8 cellular contexts compared by ENCODE assay signal in the genomic region with DNA sequence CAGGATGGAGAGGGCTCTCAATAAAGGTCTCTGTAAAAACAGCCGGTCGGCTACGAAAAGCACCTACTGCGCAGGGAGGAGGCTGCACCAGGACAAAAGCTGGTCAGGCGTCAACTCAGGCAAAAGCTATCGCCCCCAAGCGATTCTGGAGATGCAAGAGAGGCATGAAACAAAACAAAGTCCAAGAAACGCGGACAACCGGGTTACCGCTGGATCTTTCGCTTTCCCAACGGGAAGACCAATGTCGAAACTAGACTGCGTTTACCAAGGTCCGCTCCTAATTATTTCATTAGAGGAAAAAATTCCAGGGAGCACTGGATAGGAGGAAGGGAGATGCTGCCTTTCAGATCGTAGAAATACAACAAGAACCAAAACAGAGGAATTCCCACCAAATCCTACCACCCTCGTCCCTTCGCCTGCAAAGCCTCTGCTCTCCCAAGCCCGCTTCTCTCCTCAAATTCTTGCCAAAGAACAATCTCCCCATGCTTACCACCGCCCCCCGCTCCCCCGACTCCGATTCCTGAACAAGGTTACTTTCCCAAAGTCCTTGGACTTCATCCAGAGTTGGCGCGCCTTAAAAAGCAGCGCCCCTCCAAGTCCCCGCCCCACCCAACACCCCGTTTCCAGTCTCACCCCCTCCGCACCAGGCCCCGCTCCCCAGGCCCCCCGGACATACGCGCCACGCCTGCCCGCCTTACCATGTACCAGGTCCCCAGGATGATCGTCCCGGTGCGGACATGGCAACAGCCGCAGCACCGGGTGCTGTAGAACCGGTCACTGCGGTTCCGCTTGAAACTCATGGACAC. TPM values are rescaled to one million over a fixed set of nuclear protein-coding genes. Genes with fewer than 3 reads are reported as not detected.
DNase-seq lines count a peak whose midpoint lies in the region; ATAC-seq and TF ChIP-seq lines count a peak whose summit lies in the region.

No MANE protein-coding gene starts in this region.

- peaks cover 18% of the 10 kb centered on the region for H3K27me3 Mint-ChIP-seq in CD4-positive, alpha-beta T cell
- H3K27me3 Mint-ChIP-seq in activated naive CD8-positive, alpha-beta T cell treated with anti-CD3 and anti-CD28 coated beads for 36 hours = peaks cover 11% of the 10 kb centered on the region

- intact Hi-C loops in CD4-positive, alpha-beta T cell (cut with DNase I, micrococcal nuclease) = loop anchor here (1.0 to 10.0 kb wide), 8 partner anchors 149 to 1489 kb away; partner anchors contain the start of genes RDH14 (in 2 of the 2), HS1BP3 (in 1 of the 2), PUM2 (in 1 of the 2) and TTC32 (in 1 of the 2)
- intact Hi-C loops in cardiac septum (cut with DNase I) = no loop called here

- H3K4me1 ChIP-seq in osteoblast (ENCODE audit: insufficient read depth, low read length) = peaks cover 32% of the 10 kb centered on the region

- peaks cover 36% of the 10 kb centered on the region for H4K20me1 ChIP-seq in osteoblast (ENCODE audit: insufficient read depth, low read length)

- POLR2A ChIA-PET in CD4-positive, alpha-beta T cell (lab: Charles Lee) = interaction anchor here (0.7 to 2.4 kb wide), 8 partner anchors 61 to 1491 kb away, joined by 3 to 15 read pairs (median 4); partner anchors contain the start of genes HS1BP3, LDAH, RDH14 and TTC32

- peak overlapping the region; percentile 99 for H3K27ac ChIP-seq in CD4-positive, alpha-beta T cell (ENCODE audit: low read depth, low read length)
- peak overlapping the region; percentile 99 for H3K27ac ChIP-seq in osteoblast (ENCODE audit: low read depth, low read length)

- peak overlapping the region; percentile 94 for H3K4me2 ChIP-seq in osteoblast (ENCODE audit: insufficient read depth, low read length)

- CTCF ChIA-PET in CD4-positive, alpha-beta T cell (lab: Charles Lee) = no interaction called here

- DNase-seq in CD4-positive, alpha-beta T cell = peak in 6 of 10 experiments; percentile 5 to 44 (median 13)
- DNase-seq in NCI-H82 treated with DMSO at 0.1 percent for 48 hours (lab: John Stamatoyannopoulos, UW; ENCODE audit: unreplicated experiment) (peak; percentile 27), cardiac septum (ENCODE audit: low spot score) (peak; percentile 82), osteoblast (ENCODE audit: insufficient read length, low spot score, missing footprints) (peak; percentile 52), OCI-M2 (lab: John Stamatoyannopoulos, UW; ENCODE audit: unreplicated experiment) (no peak)
- peak; percentile 21 for DNase-seq in activated naive CD8-positive, alpha-beta T cell treated with anti-CD3 and anti-CD28 coated beads for 36 hours

- peak overlapping the region; percentile 88 for H3K4me3 ChIP-seq in osteoblast (ENCODE audit: insufficient read depth, low read length)

- peaks cover 12% of the 10 kb centered on the region for H3K36me3 Mint-ChIP-seq in CD4-positive, alpha-beta T cell (ENCODE audit: low read depth)
- no peaks in the 10 kb centered on the region for H3K36me3 Mint-ChIP-seq in activated naive CD8-positive, alpha-beta T cell treated with anti-CD3 and anti-CD28 coated beads for 36 hours

- no peak for TF ChIP-seq CTCF in CD4-positive, alpha-beta T cell (IDR thresholded peaks at IDR 0.05)
- peak; percentile 20 for TF ChIP-seq CTCF in osteoblast (IDR thresholded peaks at IDR 0.05; ENCODE audit: extremely low read depth, low read depth, low read length)

- H3K79me2 ChIP-seq in osteoblast (ENCODE audit: insufficient read depth, low read length) = peaks cover 50% of the 10 kb centered on the region

- peaks cover 5% of the 10 kb centered on the region for H3K27me3 ChIP-seq in CD4-positive, alpha-beta T cell (ENCODE audit: control insufficient read depth, insufficient read depth, low read length)
- H3K27me3 ChIP-seq in osteoblast (ENCODE audit: insufficient read depth, low read length) = no peaks in the 10 kb centered on the region

- H3K27ac Mint-ChIP-seq in CD4-positive, alpha-beta T cell = no peak overlapping the region
- no peak overlapping the region for H3K27ac Mint-ChIP-seq in activated naive CD8-positive, alpha-beta T cell treated with anti-CD3 and anti-CD28 coated beads for 36 hours

- H2AFZ ChIP-seq in osteoblast (ENCODE audit: low read length) = peak overlapping the region; percentile 79

- no peaks in the 10 kb centered on the region for H3K9me3 Mint-ChIP-seq in CD4-positive, alpha-beta T cell
- no peaks in the 10 kb centered on the region for H3K9me3 Mint-ChIP-seq in activated naive CD8-positive, alpha-beta T cell treated with anti-CD3 and anti-CD28 coated beads for 36 hours

- no peaks in the 10 kb centered on the region for H3K9me3 ChIP-seq in CD4-positive, alpha-beta T cell (ENCODE audit: control insufficient read depth, low read length)
- no peaks in the 10 kb centered on the region for H3K9me3 ChIP-seq in osteoblast (ENCODE audit: low read depth, low read length)

- H3K4me1 Mint-ChIP-seq in CD4-positive, alpha-beta T cell (ENCODE audit: low read depth) = peaks cover 30% of the 10 kb centered on the region
- H3K4me1 Mint-ChIP-seq in activated naive CD8-positive, alpha-beta T cell treated with anti-CD3 and anti-CD28 coated beads for 36 hours = peaks cover 26% of the 10 kb centered on the region

- ATAC-seq in CD4-positive, alpha-beta T cell (ENCODE audit: poor library complexity) = peak; percentile 8
- peak; percentile 30 for ATAC-seq in GM18909 (IDR thresholded peaks at IDR 0.05; ENCODE audit: poor library complexity, unreplicated experiment)
- peak; percentile 13 for ATAC-seq in HG03097 (IDR thresholded peaks at IDR 0.05; ENCODE audit: low FRiP score, unreplicated experiment)

- no peak overlapping the region for H3K4me3 Mint-ChIP-seq in CD4-positive, alpha-beta T cell
- no peak overlapping the region for H3K4me3 Mint-ChIP-seq in activated naive CD8-positive, alpha-beta T cell treated with anti-CD3 and anti-CD28 coated beads for 36 hours

- no peaks in the 10 kb centered on the region for H3K36me3 ChIP-seq in osteoblast (ENCODE audit: insufficient read depth, low read length)

RNA-seq across cellular contexts. Expression of gene LAPTM4A, which starts 0.5 kb away (rescaled TPM):
- total RNA-seq in CD4-positive, alpha-beta T cell = 10 to 100 TPM; 59.4 to 62.0 TPM
- total RNA-seq in activated naive CD8-positive, alpha-beta T cell treated with anti-CD3 and anti-CD28 coated beads for 36 hours = 10 to 100 TPM; 20.5 to 20.9 TPM
- total RNA-seq in cardiac septum (134 TPM), osteoblast (249 and 275 TPM in 2 replicates)

RNA-seq across cellular contexts. Expression of gene MATN3, which starts 38.4 kb away (rescaled TPM):
- not detected for total RNA-seq in CD4-positive, alpha-beta T cell
- not detected for total RNA-seq in activated naive CD8-positive, alpha-beta T cell treated with anti-CD3 and anti-CD28 coated beads for 36 hours
- total RNA-seq in cardiac septum = 0.11 TPM
- 1.4 and 2.4 TPM in 2 replicates for total RNA-seq in osteoblast
